Comparison of ENCODE assay signal across 1 cellular context in genomic region chr1:219050268-219050917, GRCh38.
TF ChIP-seq lines count a peak whose summit lies in the region.

No MANE protein-coding gene starts in this region.

TF ChIP-seq in HepG2, 621 proteins besides CTCF, POLR2A, EP300 and RAD21 (continued from another document):
- peak; percentile 91 for TF ChIP-seq HNRNPK (IDR thresholded peaks at IDR 0.05; ENCODE audit: low read depth, low read length, poor library complexity, severe bottlenecking)
